ENCODE assay signal across 8 cellular contexts in the genomic region with DNA sequence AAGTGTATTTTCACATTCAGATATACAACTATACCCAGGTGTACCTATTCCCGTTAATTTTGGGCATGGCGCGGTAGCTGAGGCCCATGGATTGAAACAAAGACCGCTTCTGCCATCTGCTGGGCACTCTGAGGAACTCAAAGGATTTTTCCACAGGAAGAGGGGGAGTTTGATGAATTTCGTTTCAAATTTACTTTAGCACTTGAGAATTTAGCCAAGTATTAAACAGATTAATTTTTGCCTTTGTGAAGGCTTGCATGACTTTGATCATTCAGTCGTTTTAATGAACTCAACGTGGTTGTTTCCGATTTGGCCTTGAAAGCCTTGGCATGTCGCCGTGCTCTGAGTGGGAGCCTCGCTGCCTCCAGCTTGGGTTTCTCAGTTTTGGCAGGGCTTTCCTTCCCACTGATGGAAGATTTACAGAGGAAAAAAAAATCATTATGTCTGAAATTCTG.
DNase-seq lines count a peak whose midpoint lies in the region; ATAC-seq, FAIRE-seq and TF ChIP-seq lines count a peak whose summit lies in the region.

No MANE protein-coding gene starts in this region.

- peak; percentile 74 for FAIRE-seq in K562 (lab: Jason Lieb, UNC)

- peak; percentile 92 for ATAC-seq in SK-N-SH treated with all-trans-retinoic acid at 6 μM for 48 hours
- peak; percentile 74 for ATAC-seq in K562
- peak; percentile 62 to 75 for ATAC-seq in gastrocnemius medialis
- ATAC-seq in GM21723 (IDR thresholded peaks at IDR 0.05; ENCODE audit: unreplicated experiment): no peak
- ATAC-seq in GM21515 (IDR thresholded peaks at IDR 0.05; ENCODE audit: unreplicated experiment): no peak

- no peak overlapping the region for H3K4me3 ChIP-seq in K562
- H3K4me3 ChIP-seq in gastrocnemius medialis: peak overlapping the region; percentile 42 to 57 (median 48)

- TF ChIP-seq RAD21 in K562 (CRISPR knock-in tag; conservative IDR thresholded peaks at IDR 0.05 in 1 of 2, IDR thresholded peaks at IDR 0.05 in 1 of 2): peak; percentile 66 to 73

- CTCF ChIA-PET in K562 (lab: Yijun Ruan, JAX; ENCODE audit: low intra/inter-chr PET ratio): interaction anchor here (1.7 kb wide), 2 partner anchors 483 to 1006 kb away, joined by 7 to 8 read pairs; no protein-coding TSS in a partner anchor

- H2AFZ ChIP-seq in K562 (ENCODE audit: low read depth, low read length): 0 out of 2 replicates have a peak overlapping the region, but pooled peaks have one; percentile 44

- H3K9ac ChIP-seq in K562 (ENCODE audit: insufficient read depth in 1 of 2, low read depth in 2 of 2, low read length in 2 of 2): no peak overlapping the region

- in situ Hi-C loops in K562 (cut with MboI): no loop called here
- in situ Hi-C loops in gastrocnemius medialis (cut with MboI; ENCODE audit: low sequenced_read_pairs in 4 of 4): loop anchor here in 1 of 4 donors (25.0 kb wide), 1 partner anchor 494 kb away; no protein-coding TSS in a partner anchor

- DNase-seq in GM04504 (ENCODE audit: low read depth) (peak; percentile 19), LHCN-M2 (ENCODE audit: low read depth) (peak; percentile 43), K562 (ENCODE audit: extremely low read depth in 1 of 4, low spot score in 3 of 4) (peak; percentile 28 to 35 (median 31)), hypothalamus (lab: John Stamatoyannopoulos, UW) (peak in 36 of 51 donors; percentile 9 to 92 (median 48)), gastrocnemius medialis (no peak)

- H3K79me2 ChIP-seq in K562 (ENCODE audit: control insufficient read depth, insufficient read depth, low read length): no peaks in the 10 kb centered on the region

- no peaks in the 10 kb centered on the region for H3K4me1 ChIP-seq in K562 (replicated peaks in 1 of 2; ENCODE audit: control insufficient read depth in 2 of 2, insufficient read depth in 2 of 2, low read length in 2 of 2)
- peaks cover 0 to 10% of the 10 kb centered on the region in 2 donors for H3K4me1 ChIP-seq in gastrocnemius medialis

- H3K9me3 ChIP-seq in K562 (replicated peaks; ENCODE audit: control insufficient read depth, insufficient read depth, low read depth, low read length) (no peaks in the 10 kb centered on the region), gastrocnemius medialis (no peaks in the 10 kb centered on the region)

- no peaks in the 10 kb centered on the region for H4K20me1 ChIP-seq in K562 (replicated peaks; ENCODE audit: control insufficient read depth, insufficient read depth, low read length)

- no peaks in the 10 kb centered on the region for H3K27me3 ChIP-seq in K562 (ENCODE audit: control insufficient read depth in 2 of 2, insufficient read depth in 2 of 2, low read length in 2 of 2)
- H3K27me3 ChIP-seq in gastrocnemius medialis: no peaks in the 10 kb centered on the region

- 2% methylated on average over 11 of the region's 11 CpGs for WGBS in K562 (ENCODE audit: insufficient coverage, low coverage, missing lambda C conversion rate)

- no peaks in the 10 kb centered on the region for H3K9me1 ChIP-seq in K562 (ENCODE audit: control insufficient read depth, insufficient read depth, low read length)

- H3K4me2 ChIP-seq in K562 (ENCODE audit: insufficient read depth, low read length): peak overlapping the region; percentile 38

- TF ChIP-seq CTCF in K562 (IDR thresholded peaks at IDR 0.05 in 2 of 3, conservative IDR thresholded peaks at IDR 0.05 in 1 of 3; ENCODE audit: insufficient read depth in 2 of 3, low read depth in 1 of 3, low read length in 3 of 3) (peak; percentile 47 to 72 (median 70)), gastrocnemius medialis (IDR thresholded peaks at IDR 0.05 in 4 of 5, conservative IDR thresholded peaks at IDR 0.05 in 1 of 5) (peak; percentile 63 to 72 (median 69))

- intact Hi-C loops in K562 (cut with micrococcal nuclease) (loop anchor here (5.0 to 10.0 kb wide), 3 partner anchors 249 to 484 kb away; no protein-coding TSS in a partner anchor), gastrocnemius medialis (cut with DNase I; ENCODE audit: low total_unique reads) (loop anchor here (10.0 kb wide), 1 partner anchor 481 kb away; no protein-coding TSS in a partner anchor)

- TF ChIP-seq POLR2A in K562 (conservative IDR thresholded peaks at IDR 0.05) (no peak), gastrocnemius medialis (IDR thresholded peaks at IDR 0.05) (no peak)

- H3K27ac ChIP-seq in K562 (ENCODE audit: extremely low read depth, low read depth, low read length): no peak overlapping the region
- H3K27ac ChIP-seq in gastrocnemius medialis: peak overlapping the region; percentile 31 to 45 (median 34)

- TF ChIP-seq EP300 in K562 (IDR thresholded peaks at IDR 0.05; ENCODE audit: low read length): no peak

- H3K36me3 ChIP-seq in K562 (ENCODE audit: control insufficient read depth, insufficient read depth, low read length): no peaks in the 10 kb centered on the region
- no peaks in the 10 kb centered on the region for H3K36me3 ChIP-seq in gastrocnemius medialis

- no TSS peak for BruUV-seq in K562 (replicated peaks; lab: Mats Ljungman, UMichigan)

- POLR2A ChIA-PET in K562 (lab: Yijun Ruan, JAX): interaction anchor here (0.6 kb wide), 1 partner anchor 457 kb away, joined by 3 read pairs; no protein-coding TSS in a partner anchor

TF ChIP-seq in SK-N-SH treated with all-trans-retinoic acid at 6 μM for 48 hours, 23 proteins besides CTCF, POLR2A, EP300 and RAD21:
- TF ChIP-seq ZC3H10 (CRISPR knock-in tag; IDR thresholded peaks at IDR 0.05): no peak
- no peak for TF ChIP-seq ZNF8 (CRISPR knock-in tag; IDR thresholded peaks at IDR 0.05)
- TF ChIP-seq, protein P1, sequence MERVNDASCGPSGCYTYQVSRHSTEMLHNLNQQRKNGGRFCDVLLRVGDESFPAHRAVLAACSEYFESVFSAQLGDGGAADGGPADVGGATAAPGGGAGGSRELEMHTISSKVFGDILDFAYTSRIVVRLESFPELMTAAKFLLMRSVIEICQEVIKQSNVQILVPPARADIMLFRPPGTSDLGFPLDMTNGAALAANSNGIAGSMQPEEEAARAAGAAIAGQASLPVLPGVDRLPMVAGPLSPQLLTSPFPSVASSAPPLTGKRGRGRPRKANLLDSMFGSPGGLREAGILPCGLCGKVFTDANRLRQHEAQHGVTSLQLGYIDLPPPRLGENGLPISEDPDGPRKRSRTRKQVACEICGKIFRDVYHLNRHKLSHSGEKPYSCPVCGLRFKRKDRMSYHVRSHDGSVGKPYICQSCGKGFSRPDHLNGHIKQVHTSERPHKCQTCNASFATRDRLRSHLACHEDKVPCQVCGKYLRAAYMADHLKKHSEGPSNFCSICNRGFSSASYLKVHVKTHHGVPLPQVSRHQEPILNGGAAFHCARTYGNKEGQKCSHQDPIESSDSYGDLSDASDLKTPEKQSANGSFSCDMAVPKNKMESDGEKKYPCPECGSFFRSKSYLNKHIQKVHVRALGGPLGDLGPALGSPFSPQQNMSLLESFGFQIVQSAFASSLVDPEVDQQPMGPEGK (CRISPR knock-in tag; IDR thresholded peaks at IDR 0.05; ENCODE audit: borderline replicate concordance): no peak
- no peak for TF ChIP-seq BACH2 (CRISPR knock-in tag; IDR thresholded peaks at IDR 0.05; ENCODE audit: borderline replicate concordance)
TF ChIP-seq in SK-N-SH treated with all-trans-retinoic acid at 6 μM for 48 hours: peak in this region for 0.

TF ChIP-seq in K562, 482 proteins besides CTCF, POLR2A, EP300 and RAD21:
- TF ChIP-seq SMC3 (conservative IDR thresholded peaks at IDR 0.05; ENCODE audit: insufficient read depth, low read depth, low read length) (peak; percentile 53), ZNF696 (CRISPR knock-in tag; conservative IDR thresholded peaks at IDR 0.05) (no peak), TBL1XR1 (IDR thresholded peaks at IDR 0.05; ENCODE audit: low read length in 2 of 2) (no peak)
- TF ChIP-seq, protein P2, sequence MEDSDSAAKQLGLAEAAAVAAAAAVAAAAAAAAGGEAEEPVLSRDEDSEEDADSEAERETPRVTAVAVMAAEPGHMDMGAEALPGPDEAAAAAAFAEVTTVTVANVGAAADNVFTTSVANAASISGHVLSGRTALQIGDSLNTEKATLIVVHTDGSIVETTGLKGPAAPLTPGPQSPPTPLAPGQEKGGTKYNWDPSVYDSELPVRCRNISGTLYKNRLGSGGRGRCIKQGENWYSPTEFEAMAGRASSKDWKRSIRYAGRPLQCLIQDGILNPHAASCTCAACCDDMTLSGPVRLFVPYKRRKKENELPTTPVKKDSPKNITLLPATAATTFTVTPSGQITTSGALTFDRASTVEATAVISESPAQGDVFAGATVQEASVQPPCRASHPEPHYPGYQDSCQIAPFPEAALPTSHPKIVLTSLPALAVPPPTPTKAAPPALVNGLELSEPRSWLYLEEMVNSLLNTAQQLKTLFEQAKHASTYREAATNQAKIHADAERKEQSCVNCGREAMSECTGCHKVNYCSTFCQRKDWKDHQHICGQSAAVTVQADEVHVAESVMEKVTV (CRISPR knock-in tag; IDR thresholded peaks at IDR 0.05): peak; percentile 43
- TF ChIP-seq, protein P3, sequence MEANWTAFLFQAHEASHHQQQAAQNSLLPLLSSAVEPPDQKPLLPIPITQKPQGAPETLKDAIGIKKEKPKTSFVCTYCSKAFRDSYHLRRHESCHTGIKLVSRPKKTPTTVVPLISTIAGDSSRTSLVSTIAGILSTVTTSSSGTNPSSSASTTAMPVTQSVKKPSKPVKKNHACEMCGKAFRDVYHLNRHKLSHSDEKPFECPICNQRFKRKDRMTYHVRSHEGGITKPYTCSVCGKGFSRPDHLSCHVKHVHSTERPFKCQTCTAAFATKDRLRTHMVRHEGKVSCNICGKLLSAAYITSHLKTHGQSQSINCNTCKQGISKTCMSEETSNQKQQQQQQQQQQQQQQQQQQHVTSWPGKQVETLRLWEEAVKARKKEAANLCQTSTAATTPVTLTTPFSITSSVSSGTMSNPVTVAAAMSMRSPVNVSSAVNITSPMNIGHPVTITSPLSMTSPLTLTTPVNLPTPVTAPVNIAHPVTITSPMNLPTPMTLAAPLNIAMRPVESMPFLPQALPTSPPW (CRISPR knock-in tag; IDR thresholded peaks at IDR 0.05): peak; percentile 24; the same call in 1 of the 2 replicates
TF ChIP-seq in K562: peak in this region for 3.

Comparison
In these comparisons a context has a peak if more than half of its experiments do, and no peak if none do; other contexts are left out.
1. DNase-seq: peak in GM04504 (single experiment), LHCN-M2 (single experiment), K562 (4 of 4) and hypothalamus (36 of 51); none in gastrocnemius medialis (0 of 2).
2. ATAC-seq: peak in SK-N-SH treated with all-trans-retinoic acid at 6 μM for 48 hours (single experiment), K562 (single experiment) and gastrocnemius medialis (2 of 2); none in GM21723 (single experiment) and GM21515 (single experiment).